Comparison of ENCODE assay signal across 11 cellular contexts in genomic region chr9:13705913-13706312, GRCh38.
DNase-seq lines count a peak whose midpoint lies in the region; ATAC-seq and TF ChIP-seq lines count a peak whose summit lies in the region.
"Had no signal": no experiment of that assay in that cellular context is flagged by ENCODE, and none has a peak within 500 bp of the region (broad histone marks: within the 10 kb centered on the region; RNA-seq: fewer than 3 reads in every experiment).

No MANE protein-coding gene starts in this region.

- no peaks in the 10 kb centered on the region for H4K20me1 ChIP-seq in H9 (ENCODE audit: control insufficient read depth, insufficient read depth, insufficient read length)

- H2BK15ac ChIP-seq in H9 (ENCODE audit: low read depth, low read length) = no peak overlapping the region

- no peaks in the 10 kb centered on the region for H3K79me2 ChIP-seq in H9 (ENCODE audit: insufficient read depth, low read length)

- peak in 2 of 4 donors; percentile 18 to 50 for TF ChIP-seq EP300 in sigmoid colon (IDR thresholded peaks at IDR 0.05)

- no peak overlapping the region for H4K5ac ChIP-seq in H9 (ENCODE audit: insufficient read length, low read depth, low read length)

- no peak for ATAC-seq in GM18505 (IDR thresholded peaks at IDR 0.05; ENCODE audit: unreplicated experiment)

- H2AFZ ChIP-seq in H9 (ENCODE audit: low read length) = no peak overlapping the region

- H3K27me3 ChIP-seq in H9 (ENCODE audit: insufficient read depth, low read length) = no peaks in the 10 kb centered on the region
- no peaks in the 10 kb centered on the region for H3K27me3 ChIP-seq in right atrium auricular region
- no peaks in the 10 kb centered on the region for H3K27me3 ChIP-seq in sigmoid colon
- H3K27me3 ChIP-seq in colonic mucosa = no peaks in the 10 kb centered on the region

- no peak overlapping the region for H3K4me2 ChIP-seq in H9 (ENCODE audit: insufficient read depth, insufficient read length, low read length)

- H2BK5ac ChIP-seq in H9 (ENCODE audit: insufficient read length, low read length) = no peak overlapping the region

- H2BK120ac ChIP-seq in H9 (ENCODE audit: low read depth, low read length, poor library complexity, severe bottlenecking) = no peak overlapping the region

- no peak overlapping the region for H3K14ac ChIP-seq in H9 (ENCODE audit: insufficient read depth, low read length)

- H3K9ac ChIP-seq in H9 (ENCODE audit: extremely low read depth, insufficient read length, low read length) (no peak overlapping the region), colonic mucosa (ENCODE audit: low read depth in 2 of 2, low read length in 2 of 2) (no peak overlapping the region)

- H3K23me2 ChIP-seq in H9 (ENCODE audit: insufficient read length, low read depth, low read length, poor library complexity, severe bottlenecking) = no peaks in the 10 kb centered on the region

- DNase-seq in H9 (no peak), cardiac fibroblast (ENCODE audit: low read depth in 2 of 2) (peak; percentile 94 to 98), right atrium auricular region (ENCODE audit: low spot score) (peak; percentile 82), sigmoid colon (peak; percentile 85), SIG-M5 (lab: John Stamatoyannopoulos, UW) (no peak), NCI-H345 (lab: John Stamatoyannopoulos, UW) (no peak), colonic mucosa (no peak)
- DNase-seq: activated CD4-positive, CD25-positive, alpha-beta regulatory T cell; NCI-H1436 treated with DMSO at 0.1 percent for 48 hours had no signal

- H3K27ac ChIP-seq in H9 (ENCODE audit: insufficient read length, low read depth, low read length) = no peak overlapping the region
- peak overlapping the region; percentile 36 to 46 for H3K27ac ChIP-seq in right atrium auricular region
- peak overlapping the region; percentile 24 to 65 (median 38) for H3K27ac ChIP-seq in sigmoid colon
- H3K27ac ChIP-seq in colonic mucosa = no peak overlapping the region

- no peak for TF ChIP-seq CTCF in H9 (conservative IDR thresholded peaks at IDR 0.05)
- no peak for TF ChIP-seq CTCF in cardiac fibroblast (IDR thresholded peaks at IDR 0.05; ENCODE audit: low read depth, low read length)
- TF ChIP-seq CTCF in right atrium auricular region (IDR thresholded peaks at IDR 0.05) = no peak
- TF ChIP-seq CTCF in sigmoid colon (IDR thresholded peaks at IDR 0.05) = no peak
- no peak for TF ChIP-seq CTCF in colonic mucosa (IDR thresholded peaks at IDR 0.05)

- no peak overlapping the region for H3K4me3 Mint-ChIP-seq in H9
- H3K4me3 Mint-ChIP-seq: dendritic cell treated with granulocyte-macrophage colony-stimulating factor and Interleukin-4, amounts not matched to agents 40 ng/mL and 50 ng/mL, for 4 days had no signal

- H2BK12ac ChIP-seq in H9 (ENCODE audit: insufficient read length, low read depth, low read length) = no peak overlapping the region

- no peak overlapping the region for H3K4me3 ChIP-seq in cardiac fibroblast (replicated peaks in 1 of 2; ENCODE audit: low read depth in 2 of 2, low read length in 2 of 2)
- no peak overlapping the region for H3K4me3 ChIP-seq in right atrium auricular region
- no peak overlapping the region for H3K4me3 ChIP-seq in sigmoid colon
- no peak overlapping the region for H3K4me3 ChIP-seq in colonic mucosa

- H3K4me1 ChIP-seq in H9 (ENCODE audit: insufficient read depth, low read length) (no peaks in the 10 kb centered on the region), right atrium auricular region (peaks cover 0 to 16% of the 10 kb centered on the region in 2 donors), sigmoid colon (no peaks in the 10 kb centered on the region), colonic mucosa (no peaks in the 10 kb centered on the region)

- peaks cover 0 to 7% of the 10 kb centered on the region in 2 experiments; a peak in 2 of 4 replicates for H3K4me1 Mint-ChIP-seq in H9

- H3K56ac ChIP-seq in H9 (ENCODE audit: insufficient read length, low read depth, low read length) = no peak overlapping the region

- H3K18ac ChIP-seq in H9 (ENCODE audit: insufficient read length, low read depth, low read length) = no peak overlapping the region

- no CpG with 5 or more reads among the region's 6 CpGs for WGBS in H9 (ENCODE audit: extremely low coverage, insufficient read length, low lambda C conversion rate)
- WGBS in sigmoid colon, 2 donors = 61 to 68% methylated on average over 6 of the region's 6 CpGs

- H3K36me3 Mint-ChIP-seq in H9 (ENCODE audit: insufficient read depth in 1 of 3, low read depth in 3 of 3) = no peaks in the 10 kb centered on the region; a peak in 2 of 7 replicates

- H3K4ac ChIP-seq in H9 (ENCODE audit: low read depth, low read length) = no peak overlapping the region

- TF ChIP-seq POLR2A in sigmoid colon (IDR thresholded peaks at IDR 0.05) (no peak), GM18505 (IDR thresholded peaks at IDR 0.05; ENCODE audit: borderline replicate concordance, extremely low read depth, insufficient read depth, insufficient read length) (no peak)

- H3K9me3 ChIP-seq in H9 (ENCODE audit: control insufficient read depth, low read depth, low read length) (no peaks in the 10 kb centered on the region), right atrium auricular region (no peaks in the 10 kb centered on the region), sigmoid colon (no peaks in the 10 kb centered on the region), colonic mucosa (no peaks in the 10 kb centered on the region)

- H3T11ph ChIP-seq in H9 (ENCODE audit: low read length) = no peak overlapping the region

- peak overlapping the region in 2 of 3 experiments; percentile 42 to 89; a peak in 2 of 7 replicates for H3K27ac Mint-ChIP-seq in H9
- H3K27ac Mint-ChIP-seq: dendritic cell treated with granulocyte-macrophage colony-stimulating factor and Interleukin-4, amounts not matched to agents 40 ng/mL and 50 ng/mL, for 4 days had no signal

- intact Hi-C loops in sigmoid colon (cut with DNase I) (no loop called here), colonic mucosa (cut with DNase I) (no loop called here)

- H2AK5ac ChIP-seq in H9 (ENCODE audit: insufficient read length, low read length) = no peak overlapping the region

- no peak overlapping the region for H4K8ac ChIP-seq in H9 (replicated peaks; ENCODE audit: insufficient read length, low read depth, low read length)

- no peaks in the 10 kb centered on the region for H3K36me3 ChIP-seq in right atrium auricular region
- H3K36me3 ChIP-seq in sigmoid colon = no peaks in the 10 kb centered on the region
- H3K36me3 ChIP-seq in colonic mucosa = no peaks in the 10 kb centered on the region

- H3K27me3 Mint-ChIP-seq in H9 (ENCODE audit: low read depth) = no peaks in the 10 kb centered on the region
- H3K27me3 Mint-ChIP-seq: dendritic cell treated with granulocyte-macrophage colony-stimulating factor and Interleukin-4, amounts not matched to agents 40 ng/mL and 50 ng/mL, for 4 days had no signal

- no peaks in the 10 kb centered on the region for H3K79me1 ChIP-seq in H9 (ENCODE audit: insufficient read depth, low read depth, low read length, poor library complexity, severe bottlenecking)

- no peak overlapping the region for H3K23ac ChIP-seq in H9 (ENCODE audit: insufficient read length, low read depth, low read length)

- H4K91ac ChIP-seq in H9 (ENCODE audit: insufficient read length, low read depth, low read length) = no peak overlapping the region

- no peak overlapping the region for H2BK20ac ChIP-seq in H9 (ENCODE audit: low read depth, low read length, poor library complexity, severe bottlenecking)

- H3K9me3 Mint-ChIP-seq in H9 = peaks cover 2 to 6% of the 10 kb centered on the region in 2 experiments; a peak in 3 of 5 replicates

Comparison
In these comparisons a context has a peak if more than half of its experiments do, and no peak if none do; other contexts are left out.
1. DNase-seq: peak in cardiac fibroblast (2 of 2), right atrium auricular region (single experiment) and sigmoid colon (single experiment); none in H9 (single experiment), SIG-M5 (single experiment), NCI-H345 (single experiment) and colonic mucosa (single experiment).
2. H3K27ac ChIP-seq: peak in right atrium auricular region (2 of 2) and sigmoid colon (4 of 4); none in H9 (single experiment) and colonic mucosa (single experiment).